Comparison of ENCODE assay signal across 8 cellular contexts in the genomic region with DNA sequence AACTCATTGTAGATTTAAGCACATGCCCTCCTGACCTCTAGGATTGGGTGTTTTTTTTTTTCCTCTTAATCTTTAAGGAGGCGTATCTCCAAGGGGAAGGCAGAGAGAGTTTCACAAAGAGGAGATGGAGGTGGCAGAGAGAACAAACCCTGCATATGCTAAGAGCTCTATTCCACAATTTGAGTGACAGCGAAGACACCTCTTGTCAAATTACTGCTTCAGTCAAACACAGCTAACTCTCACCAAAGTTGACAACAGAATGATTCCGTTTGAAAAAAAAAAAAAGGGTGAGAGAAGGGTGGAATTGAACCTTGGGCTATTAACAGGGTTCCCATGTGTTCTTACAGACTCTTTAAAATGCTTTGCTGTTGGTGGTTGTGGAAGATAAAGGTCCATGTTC.
"Had no signal": no experiment of that assay in that cellular context is flagged by ENCODE, and none has a peak within 500 bp of the region (broad histone marks: within the 10 kb centered on the region; RNA-seq: fewer than 3 reads in every experiment).

No MANE protein-coding gene starts in this region.

- H3K27ac ChIP-seq: GM23248 had no signal

- H3K4me2 ChIP-seq: GM23338 had no signal

- H2AFZ ChIP-seq: GM23248, GM23338 had no signal

- H3K4me3 ChIP-seq: GM23248, GM23338, HAP-1 had no signal

- H3K9ac ChIP-seq: GM23248 had no signal

- DNase-seq: GM23248, GOT3, H7, H9, HCEC 1CT, HFFc6 had no signal

- H3K36me3 ChIP-seq: HAP-1 had no signal

- H3K9me3 ChIP-seq: HAP-1 had no signal
